ENCODE assay signal across 2 cellular contexts in the genomic region with DNA sequence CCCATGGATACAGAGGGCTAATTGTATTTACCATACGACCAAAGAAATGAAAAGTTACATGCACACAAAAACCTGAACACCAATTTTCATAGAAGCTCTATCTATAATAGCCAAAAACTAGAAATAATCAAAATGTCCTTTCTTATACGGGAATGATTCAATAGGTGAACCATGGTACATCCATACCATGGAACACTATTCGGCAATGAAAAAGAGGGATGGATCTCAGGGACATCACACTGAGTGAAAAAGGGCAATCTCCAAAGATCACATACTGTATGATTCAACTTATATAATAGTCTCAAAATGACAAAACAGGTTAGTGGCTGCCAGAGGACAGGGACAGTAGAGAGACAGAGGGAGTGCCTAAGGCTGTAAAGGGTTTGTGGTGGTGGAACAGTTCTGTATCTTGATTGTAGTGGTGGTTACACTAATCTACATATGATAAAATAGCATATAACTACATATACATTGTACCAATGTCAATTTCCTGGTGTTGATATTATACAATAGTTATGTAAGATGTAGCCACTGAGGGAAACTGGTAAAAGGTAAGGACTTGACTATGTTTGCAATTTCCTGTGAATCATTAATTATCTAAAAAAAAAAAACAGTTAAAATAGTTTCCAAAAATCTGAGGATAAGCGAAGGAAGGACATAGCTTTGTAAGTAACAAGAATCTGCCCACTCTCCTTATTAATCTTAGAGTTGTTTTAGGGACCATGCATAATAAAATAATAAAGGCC.
TF ChIP-seq lines count a peak whose summit lies in the region.

No MANE protein-coding gene starts in this region.

TF ChIP-seq in IMR-90, 13 proteins besides CTCF, POLR2A, EP300 and RAD21:
- TF ChIP-seq RFX5 (IDR thresholded peaks at IDR 0.05; ENCODE audit: low read depth, low read length) (no peak), CEBPB (IDR thresholded peaks at IDR 0.05; ENCODE audit: low read depth, low read length) (no peak), NFE2L2 (IDR thresholded peaks at IDR 0.05; ENCODE audit: low read depth, low read length) (no peak), MAZ (IDR thresholded peaks at IDR 0.05; ENCODE audit: borderline replicate concordance, low read depth, low read length) (no peak), RCOR1 (IDR thresholded peaks at IDR 0.05; ENCODE audit: insufficient replicate concordance, low read length) (no peak), CHD1 (IDR thresholded peaks at IDR 0.05; ENCODE audit: low read depth, low read length) (no peak), FOS (IDR thresholded peaks at IDR 0.05; ENCODE audit: low read depth, low read length) (no peak), MAFK (IDR thresholded peaks at IDR 0.05; ENCODE audit: low read depth, low read length) (no peak), USF2 (IDR thresholded peaks at IDR 0.05; ENCODE audit: low read depth, low read length) (no peak), SMC3 (IDR thresholded peaks at IDR 0.05; ENCODE audit: low read depth, low read length) (no peak), ELK1 (IDR thresholded peaks at IDR 0.05; ENCODE audit: borderline replicate concordance, low read depth, low read length) (no peak), BHLHE40 (IDR thresholded peaks at IDR 0.05; ENCODE audit: low read depth, low read length) (no peak), MXI1 (IDR thresholded peaks at IDR 0.05; ENCODE audit: borderline replicate concordance, low read depth, low read length) (no peak)

TF ChIP-seq in K562, 482 proteins besides CTCF, POLR2A, EP300 and RAD21:
- TF ChIP-seq ZNF324 (CRISPR knock-in tag; IDR thresholded peaks at IDR 0.05) (no peak), CBX1 (IDR thresholded peaks at IDR 0.05; ENCODE audit: low read depth) (no peak), RCOR1 (IDR thresholded peaks at IDR 0.05; ENCODE audit: borderline replicate concordance in 1 of 2, low read depth in 2 of 2, low read length in 2 of 2) (0 out of 4 replicates have a peak, but pooled peaks of 1 of the 2 experiments have one; percentile 19), ZNF146 (CRISPR knock-in tag; IDR thresholded peaks at IDR 0.05; ENCODE audit: unreplicated experiment) (peak; percentile 98), RBM25 (IDR thresholded peaks at IDR 0.05; ENCODE audit: low read depth, low read length, severe bottlenecking) (peak; percentile 40), ZNF830 (CRISPR knock-in tag; IDR thresholded peaks at IDR 0.05) (no peak), KDM1A (IDR thresholded peaks at IDR 0.05) (peak in 1 of 2 experiments; percentile 33; a peak in 2 of 4 replicates), JUN (IDR thresholded peaks at IDR 0.05; ENCODE audit: borderline replicate concordance, low read depth, low read length) (no peak), JUN (CRISPR knock-in tag; IDR thresholded peaks at IDR 0.05; ENCODE audit: borderline replicate concordance) (0 out of 2 replicates have a peak, but pooled peaks have one; percentile 16), ZNF445 (CRISPR knock-in tag; IDR thresholded peaks at IDR 0.05; ENCODE audit: low read depth) (peak; percentile 85), CBX3 (IDR thresholded peaks at IDR 0.05; ENCODE audit: borderline replicate concordance in 1 of 2, low read length in 2 of 2) (peak in 1 of 2 experiments; percentile 53; a peak in 1 of 3 replicates), TRIM24 (IDR thresholded peaks at IDR 0.05) (0 out of 4 replicates have a peak, but pooled peaks of 1 of the 2 experiments have one; percentile 19)
